In genomic region chr10:70271996-70272924, GRCh38 we compare ENCODE assay signal across 12 cellular contexts. TPM values are rescaled to one million over a fixed set of nuclear protein-coding genes. Genes with fewer than 3 reads are reported as not detected.
DNase-seq lines count a peak whose midpoint lies in the region; ATAC-seq and TF ChIP-seq lines count a peak whose summit lies in the region.
"Had no signal": no experiment of that assay in that cellular context is flagged by ENCODE, and none has a peak within 500 bp of the region (broad histone marks: within the 10 kb centered on the region; RNA-seq: fewer than 3 reads in every experiment).

No MANE protein-coding gene starts in this region.

- H3K9me3 ChIP-seq in PC-3 (ENCODE audit: low read length) (no peaks in the 10 kb centered on the region), heart right ventricle (peaks cover 0 to 10% (median 0%) of the 10 kb centered on the region in 11 donors)
- no peaks in the 10 kb centered on the region for H3K9me3 ChIP-seq in effector memory CD4-positive, alpha-beta T cell (ENCODE audit: control insufficient read depth, low read length)
- H3K9me3 ChIP-seq: lower lobe of right lung had no signal

- H3K4me3 ChIP-seq in PC-3 (ENCODE audit: low read length) (no peak overlapping the region), heart right ventricle (no peak overlapping the region)
- no peak overlapping the region for H3K4me3 ChIP-seq in effector memory CD4-positive, alpha-beta T cell (ENCODE audit: insufficient read depth, low read depth, low read length, poor library complexity, severe bottlenecking)
- H3K4me3 ChIP-seq: lower lobe of right lung had no signal

- no peaks in the 10 kb centered on the region for H3K27me3 Mint-ChIP-seq in stimulated activated naive CD8-positive, alpha-beta T cell treated with anti-CD3 and anti-CD28 coated beads, Interleukin-15, amount 100 ng/mL, for 72 hours
- H3K27me3 Mint-ChIP-seq: effector memory CD8-positive, alpha-beta T cell had no signal

- peak overlapping the region; percentile 32 to 41 for H3K4me3 Mint-ChIP-seq in stimulated activated naive CD8-positive, alpha-beta T cell treated with anti-CD3 and anti-CD28 coated beads, Interleukin-15, amount 100 ng/mL, for 72 hours
- H3K4me3 Mint-ChIP-seq: effector memory CD8-positive, alpha-beta T cell had no signal

- no peaks in the 10 kb centered on the region for H3F3A ChIP-seq in PC-3 (ENCODE audit: low read length, unreplicated experiment)

- H3K27me3 ChIP-seq in PC-3 (ENCODE audit: low read length) (no peaks in the 10 kb centered on the region), heart right ventricle (no peaks in the 10 kb centered on the region)
- H3K27me3 ChIP-seq in effector memory CD4-positive, alpha-beta T cell (replicated peaks; ENCODE audit: control insufficient read depth, insufficient read depth, low read length, poor library complexity, severe bottlenecking): no peaks in the 10 kb centered on the region

- H3K4me2 ChIP-seq in PC-3 (ENCODE audit: low read length): no peak overlapping the region

- no peaks in the 10 kb centered on the region for H4K20me1 ChIP-seq in PC-3 (ENCODE audit: low read length)

- H3K4me1 Mint-ChIP-seq in stimulated activated naive CD8-positive, alpha-beta T cell treated with anti-CD3 and anti-CD28 coated beads, Interleukin-15, amount 100 ng/mL, for 72 hours: peaks cover 34% of the 10 kb centered on the region

- peak; percentile 43 for ATAC-seq in stimulated activated naive CD8-positive, alpha-beta T cell treated with anti-CD3 and anti-CD28 coated beads, Interleukin-15, amount 100 ng/mL, for 72 hours
- ATAC-seq in stimulated activated naive CD8-positive, alpha-beta T cell treated with anti-CD3 and anti-CD28 coated beads, Interleukin-15, Interleukin-2, amounts not matched to agents 100 U/mL and 50 U/mL, for 24 hours: no peak
- ATAC-seq in PC-3 (peak; percentile 17; the same call in 1 of the 2 replicates), heart right ventricle (peak in 7 of 8 donors; percentile 11 to 80 (median 45)), GM19395 (IDR thresholded peaks at IDR 0.05; ENCODE audit: unreplicated experiment) (no peak), GM19328 (IDR thresholded peaks at IDR 0.05; ENCODE audit: unreplicated experiment) (no peak), HG03025 (IDR thresholded peaks at IDR 0.05; ENCODE audit: low FRiP score, unreplicated experiment) (no peak)

- POLR2A ChIA-PET in PC-3 (lab: Charles Lee; ENCODE audit: unreplicated experiment): interaction anchor here (0.7 kb wide), 1 partner anchor 10 kb away, joined by 7 read pairs; no protein-coding TSS in a partner anchor

- no peaks in the 10 kb centered on the region for H3K79me2 ChIP-seq in PC-3 (ENCODE audit: low read length)

- H3K27ac Mint-ChIP-seq in stimulated activated naive CD8-positive, alpha-beta T cell treated with anti-CD3 and anti-CD28 coated beads, Interleukin-15, amount 100 ng/mL, for 72 hours: peak overlapping the region; percentile 83 to 89

- no TSS peak for BruUV-seq in PC-3 (replicated peaks; lab: Mats Ljungman, UMichigan)

- no peak for DNase-seq in stimulated activated naive CD8-positive, alpha-beta T cell treated with anti-CD3 and anti-CD28 coated beads, Interleukin-15, amount 100 ng/mL, for 72 hours
- DNase-seq in stimulated activated naive CD8-positive, alpha-beta T cell treated with anti-CD3 and anti-CD28 coated beads, Interleukin-15, Interleukin-2, amounts not matched to agents 100 U/mL and 50 U/mL, for 24 hours: no peak
- DNase-seq in PC-3 (no peak), heart right ventricle (no peak)
- DNase-seq in effector memory CD4-positive, alpha-beta T cell: no peak
- DNase-seq: activated CD8-positive, alpha-beta memory T cell treated with anti-CD3 and anti-CD28 coated beads for 24 hours; lower lobe of right lung; NCI-H1436 treated with DMSO at 0.1 percent for 48 hours had no signal

- no peaks in the 10 kb centered on the region for H3K9me3 Mint-ChIP-seq in stimulated activated naive CD8-positive, alpha-beta T cell treated with anti-CD3 and anti-CD28 coated beads, Interleukin-15, amount 100 ng/mL, for 72 hours

- H3K4me1 ChIP-seq in PC-3 (ENCODE audit: insufficient read depth, low read length): peaks cover 8% of the 10 kb centered on the region
- peaks cover 0 to 25% (median 4%) of the 10 kb centered on the region in 9 donors for H3K4me1 ChIP-seq in heart right ventricle
- H3K4me1 ChIP-seq in effector memory CD4-positive, alpha-beta T cell (ENCODE audit: control insufficient read depth, insufficient read depth, low read length, poor library complexity, severe bottlenecking): no peaks in the 10 kb centered on the region

- TF ChIP-seq CTCF in PC-3 (conservative IDR thresholded peaks at IDR 0.05; ENCODE audit: low read depth, low read length): no peak
- no peak for TF ChIP-seq CTCF in heart right ventricle (IDR thresholded peaks at IDR 0.05)

- H3K9me2 ChIP-seq in PC-3 (replicated peaks; ENCODE audit: low read length): no peaks in the 10 kb centered on the region

- CTCF ChIA-PET in PC-3 (lab: Charles Lee): interaction anchor here (1.0 to 2.3 kb wide), 5 partner anchors 39 to 116 kb away, joined by 3 to 17 read pairs (median 8); partner anchors contain the start of gene PPA1

- H3K27ac ChIP-seq in PC-3 (ENCODE audit: low read length) (no peak overlapping the region), heart right ventricle (no peak overlapping the region)
- no peak overlapping the region for H3K27ac ChIP-seq in effector memory CD4-positive, alpha-beta T cell (ENCODE audit: insufficient read depth, low read length, poor library complexity, severe bottlenecking)
- H3K27ac ChIP-seq: lower lobe of right lung had no signal

- intact Hi-C loops in PC-3 (cut with micrococcal nuclease) (loop anchor here (2.0 to 5.0 kb wide), 2 partner anchors 49 to 60 kb away; no protein-coding TSS in a partner anchor), heart right ventricle (cut with DNase I) (loop anchor here in 8 of 10 donors (2.0 to 10.0 kb wide), 4 partner anchors 47 to 93 kb away; no protein-coding TSS in a partner anchor)

- no peak overlapping the region for H3K9ac ChIP-seq in PC-3 (ENCODE audit: low read length)

- no peaks in the 10 kb centered on the region for H3K36me3 ChIP-seq in PC-3 (ENCODE audit: low read depth, low read length)
- no peaks in the 10 kb centered on the region for H3K36me3 ChIP-seq in heart right ventricle
- no peaks in the 10 kb centered on the region for H3K36me3 ChIP-seq in effector memory CD4-positive, alpha-beta T cell (ENCODE audit: control insufficient read depth, insufficient read depth, low read length)
- H3K36me3 ChIP-seq: lower lobe of right lung had no signal

- no peak overlapping the region for H2AFZ ChIP-seq in PC-3 (ENCODE audit: low read length)

- WGBS in heart right ventricle, 2 donors: 78 to 82% methylated on average over 17 of the region's 17 CpGs

RNA-seq across cellular contexts. Expression of gene NPFFR1, which starts 11.5 kb away (rescaled TPM):
- total RNA-seq in PC-3 (2014; rRNA removed): not detected in 2 replicates
- under 1 TPM in 1 of 10 donors, not detected in 9; 0.07 TPM for total RNA-seq in heart right ventricle
- polyA plus RNA-seq in heart right ventricle: not detected

RNA-seq across cellular contexts. Expression of gene PPA1, which starts 39.0 kb away (rescaled TPM):
- total RNA-seq in PC-3 (2014; rRNA removed): 392 and 440 TPM in 2 replicates
- 100 to 1,000 TPM in 2 of 10 donors, 10 to 100 TPM in 8; 47.1 to 139 (median 69.9) TPM for total RNA-seq in heart right ventricle
- polyA plus RNA-seq in heart right ventricle: 100 to 1,000 TPM in 1 of 2 donors, 10 to 100 TPM in 1; 53.3 to 111 TPM

Comparison
In these comparisons a context has a peak if more than half of its experiments do, and no peak if none do; other contexts are left out.
1. ATAC-seq: peak in stimulated activated naive CD8-positive, alpha-beta T cell treated with anti-CD3 and anti-CD28 coated beads, Interleukin-15, amount 100 ng/mL, for 72 hours (single experiment), PC-3 (single experiment) and heart right ventricle (7 of 8); none in stimulated activated naive CD8-positive, alpha-beta T cell treated with anti-CD3 and anti-CD28 coated beads, Interleukin-15, Interleukin-2, amounts not matched to agents 100 U/mL and 50 U/mL, for 24 hours (single experiment), GM19395 (single experiment), GM19328 (single experiment) and HG03025 (single experiment).